In genomic region chr11:66418168-66418985, GRCh38 we compare ENCODE assay signal across 2 cellular contexts.
TF ChIP-seq lines count a peak whose summit lies in the region.

No MANE protein-coding gene starts in this region.

TF ChIP-seq in GM23338, 12 proteins besides CTCF, POLR2A, EP300 and RAD21:
- no peak for TF ChIP-seq POLR2AphosphoS5 (IDR thresholded peaks at IDR 0.05; ENCODE audit: low read depth)
- TF ChIP-seq ETS1 (IDR thresholded peaks at IDR 0.05), result no peak
- TF ChIP-seq CREB1 (CRISPR knock-in tag; IDR thresholded peaks at IDR 0.05; ENCODE audit: low read depth), result peak; percentile 42; the same call in 1 of the 2 replicates
- peak; percentile 97 for TF ChIP-seq REST (IDR thresholded peaks at IDR 0.05; ENCODE audit: unreplicated experiment)
- TF ChIP-seq NANOG (IDR thresholded peaks at IDR 0.05; ENCODE audit: borderline replicate concordance), result no peak
- TF ChIP-seq ZNF114 (CRISPR knock-in tag; IDR thresholded peaks at IDR 0.05), result no peak

TF ChIP-seq in HepG2, 621 proteins besides CTCF, POLR2A, EP300 and RAD21 (continues in another document):
- TF ChIP-seq PCBP1 (IDR thresholded peaks at IDR 0.05; ENCODE audit: borderline replicate concordance, low read depth, low read length) (no peak), MED1 (CRISPR knock-in tag; IDR thresholded peaks at IDR 0.05) (peak; percentile 66), JUNB (CRISPR knock-in tag; IDR thresholded peaks at IDR 0.05; ENCODE audit: borderline replicate concordance) (peak; percentile 60; the same call in 1 of the 2 replicates), ZBTB33 (CRISPR knock-in tag; IDR thresholded peaks at IDR 0.05) (no peak), SAFB2 (CRISPR knock-in tag; IDR thresholded peaks at IDR 0.05; ENCODE audit: borderline replicate concordance, low read depth) (no peak), ZSCAN29 (CRISPR knock-in tag; conservative IDR thresholded peaks at IDR 0.05) (no peak), ZBTB20 (CRISPR knock-in tag; IDR thresholded peaks at IDR 0.05; ENCODE audit: borderline replicate concordance, low read depth) (peak; percentile 77; the same call in 1 of the 2 replicates), ZNF850 (CRISPR knock-in tag; conservative IDR thresholded peaks at IDR 0.05) (no peak), FOXO4 (CRISPR knock-in tag; conservative IDR thresholded peaks at IDR 0.05) (no peak), ATRX (CRISPR knock-in tag; IDR thresholded peaks at IDR 0.05; ENCODE audit: borderline replicate concordance) (0 out of 2 replicates have a peak, but pooled peaks have one; percentile 65), RFX3 (CRISPR knock-in tag; IDR thresholded peaks at IDR 0.05) (no peak), SRSF9 (IDR thresholded peaks at IDR 0.05; ENCODE audit: borderline replicate concordance, insufficient read depth, low read depth, low read length, poor library complexity, severe bottlenecking) (no peak), GLI4 (CRISPR knock-in tag; IDR thresholded peaks at IDR 0.05; ENCODE audit: borderline replicate concordance) (no peak; the same call in 1 of the 2 replicates), AKAP8 (CRISPR knock-in tag; IDR thresholded peaks at IDR 0.05) (0 out of 2 replicates have a peak, but pooled peaks have one; percentile 33), RBM22 (optimal IDR thresholded peaks at IDR 0.05; ENCODE audit: low read length) (no peak), ZFYVE20 (CRISPR knock-in tag; IDR thresholded peaks at IDR 0.05; ENCODE audit: borderline replicate concordance, low read depth) (no peak), MTA3 (CRISPR knock-in tag; IDR thresholded peaks at IDR 0.05) (no peak), ZNF33B (CRISPR knock-in tag; IDR thresholded peaks at IDR 0.05) (no peak), ZNF230 (CRISPR knock-in tag; IDR thresholded peaks at IDR 0.05) (no peak), FOXO1 (CRISPR knock-in tag; IDR thresholded peaks at IDR 0.05) (no peak; the same call in 1 of the 2 replicates), HOXA3 (CRISPR knock-in tag; IDR thresholded peaks at IDR 0.05) (peak; percentile 71; the same call in 1 of the 2 replicates), SOX5 (CRISPR knock-in tag; IDR thresholded peaks at IDR 0.05; ENCODE audit: borderline replicate concordance) (peak; percentile 53; the same call in 1 of the 2 replicates), SIN3B (IDR thresholded peaks at IDR 0.05; ENCODE audit: low read length) (no peak), NCOR1 (IDR thresholded peaks at IDR 0.05; ENCODE audit: borderline replicate concordance, low read length) (no peak), ZNF747 (CRISPR knock-in tag; IDR thresholded peaks at IDR 0.05; ENCODE audit: borderline replicate concordance) (no peak), SALL1 (CRISPR knock-in tag; IDR thresholded peaks at IDR 0.05) (peak; percentile 92), HMG20B (CRISPR knock-in tag; conservative IDR thresholded peaks at IDR 0.05) (0 out of 2 replicates have a peak, but pooled peaks have one; percentile 49), SKI (IDR thresholded peaks at IDR 0.05; ENCODE audit: partially characterized antibody) (no peak), ZBTB8A (CRISPR knock-in tag; IDR thresholded peaks at IDR 0.05; ENCODE audit: borderline replicate concordance, low read depth) (no peak), KMT2B (CRISPR knock-in tag; IDR thresholded peaks at IDR 0.05) (peak; percentile 67; the same call in 1 of the 2 replicates), ZNF3 (CRISPR knock-in tag; IDR thresholded peaks at IDR 0.05) (peak; percentile 33; the same call in 1 of the 2 replicates), ISL2 (CRISPR knock-in tag; IDR thresholded peaks at IDR 0.05) (peak; percentile 58), ZNF607 (CRISPR knock-in tag; IDR thresholded peaks at IDR 0.05; ENCODE audit: borderline replicate concordance) (peak; percentile 76; the same call in 1 of the 2 replicates), ZNF800 (CRISPR knock-in tag; IDR thresholded peaks at IDR 0.05) (no peak; the same call in 1 of the 2 replicates), YY1 (IDR thresholded peaks at IDR 0.05; ENCODE audit: insufficient read depth, insufficient replicate concordance, low read depth, low read length) (peak; percentile 53), DRAP1 (CRISPR knock-in tag; IDR thresholded peaks at IDR 0.05) (no peak), KMT2A (CRISPR knock-in tag; IDR thresholded peaks at IDR 0.05) (no peak), RORA (CRISPR knock-in tag; IDR thresholded peaks at IDR 0.05) (no peak), NFRKB (IDR thresholded peaks at IDR 0.05) (no peak), TARDBP (CRISPR knock-in tag; IDR thresholded peaks at IDR 0.05) (no peak), ZFP91 (CRISPR knock-in tag; IDR thresholded peaks at IDR 0.05; ENCODE audit: borderline replicate concordance) (peak; percentile 33; the same call in 1 of the 2 replicates), ELK4 (CRISPR knock-in tag; IDR thresholded peaks at IDR 0.05; ENCODE audit: borderline replicate concordance) (no peak), HOXA7 (CRISPR knock-in tag; IDR thresholded peaks at IDR 0.05) (no peak), ZFAT (CRISPR knock-in tag; conservative IDR thresholded peaks at IDR 0.05) (peak; percentile 88), SSRP1 (CRISPR knock-in tag; IDR thresholded peaks at IDR 0.05) (no peak), CEBPB (IDR thresholded peaks at IDR 0.05; ENCODE audit: borderline replicate concordance, low read depth, low read length) (no peak), ZBTB43 (CRISPR knock-in tag; conservative IDR thresholded peaks at IDR 0.05) (peak; percentile 84), ZFP36 (IDR thresholded peaks at IDR 0.05; ENCODE audit: borderline replicate concordance, low read depth, low read length, partially characterized antibody) (no peak), HINFP (CRISPR knock-in tag; IDR thresholded peaks at IDR 0.05; ENCODE audit: low read depth) (no peak; the same call in 1 of the 2 replicates), E2F5 (CRISPR knock-in tag; conservative IDR thresholded peaks at IDR 0.05) (no peak), THAP11 (CRISPR knock-in tag; IDR thresholded peaks at IDR 0.05) (peak; percentile 65; the same call in 1 of the 2 replicates), FOXK1 (CRISPR knock-in tag; IDR thresholded peaks at IDR 0.05; ENCODE audit: borderline replicate concordance, low read depth) (peak; percentile 76; the same call in 1 of the 2 replicates), SMAD9 (CRISPR knock-in tag; IDR thresholded peaks at IDR 0.05) (peak; percentile 95), MTF2 (CRISPR knock-in tag; IDR thresholded peaks at IDR 0.05; ENCODE audit: borderline replicate concordance) (no peak), MLLT10 (CRISPR knock-in tag; IDR thresholded peaks at IDR 0.05) (no peak), ZBTB37 (CRISPR knock-in tag; IDR thresholded peaks at IDR 0.05) (no peak), CREM (IDR thresholded peaks at IDR 0.05) (no peak), CREM (CRISPR knock-in tag; IDR thresholded peaks at IDR 0.05) (no peak), ZNF543 (CRISPR knock-in tag; IDR thresholded peaks at IDR 0.05) (no peak)
